ENCODE assay signal across 8 cellular contexts in the genomic region with DNA sequence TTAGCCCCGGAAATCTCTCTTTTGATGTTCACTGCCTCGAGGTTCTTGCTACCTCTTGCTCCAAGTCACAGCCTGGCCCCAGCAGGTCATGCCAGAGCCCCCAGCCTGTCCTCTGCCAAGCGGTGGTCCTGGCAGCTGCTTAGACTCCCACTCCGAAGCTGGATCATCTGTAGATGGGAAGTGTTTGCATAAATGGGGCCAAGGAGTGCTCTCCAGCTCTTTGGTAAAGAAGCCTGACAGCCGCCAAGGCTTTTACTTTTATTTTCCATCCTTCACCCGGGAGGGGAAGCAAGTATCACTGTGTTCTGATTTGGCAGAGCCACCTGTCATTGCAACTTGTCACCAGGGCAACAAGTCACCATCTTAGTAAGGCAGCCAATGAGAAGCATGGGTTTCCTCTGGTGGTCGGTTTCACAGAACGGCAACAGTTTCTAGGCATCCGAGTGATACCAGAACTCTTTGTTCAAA. TPM values are rescaled to one million over a fixed set of nuclear protein-coding genes. Genes with fewer than 3 reads are reported as not detected.
DNase-seq lines count a peak whose midpoint lies in the region; ATAC-seq lines count a peak whose summit lies in the region.

No MANE protein-coding gene starts in this region.

- no peaks in the 10 kb centered on the region for H3K9me3 Mint-ChIP-seq in activated T-helper 2 cell treated with anti-CD3 and anti-CD28 coated beads, Interferon-gamma antibody, Interleukin-2, Interleukin-4, amounts not matched to agents 10 μg/mL and 5 μg/mL and 100 μg/mL, durations not matched to agents 14 hours and 24 hours and 36 hours

- peaks cover 14% of the 10 kb centered on the region for H3K4me1 Mint-ChIP-seq in activated T-helper 2 cell treated with anti-CD3 and anti-CD28 coated beads, Interferon-gamma antibody, Interleukin-2, Interleukin-4, amounts not matched to agents 10 μg/mL and 5 μg/mL and 100 μg/mL, durations not matched to agents 14 hours and 24 hours and 36 hours (ENCODE audit: low read depth)

- ATAC-seq in HG03575 (IDR thresholded peaks at IDR 0.05; ENCODE audit: extremely low read depth, insufficient number of reproducible peaks, low FRiP score, unreplicated experiment) (peak; percentile 53), HG03469 (IDR thresholded peaks at IDR 0.05; ENCODE audit: unreplicated experiment) (no peak), HG03108 (IDR thresholded peaks at IDR 0.05; ENCODE audit: unreplicated experiment) (no peak)

- H3K27me3 Mint-ChIP-seq in activated T-helper 2 cell treated with anti-CD3 and anti-CD28 coated beads, Interferon-gamma antibody, Interleukin-2, Interleukin-4, amounts not matched to agents 10 μg/mL and 5 μg/mL and 100 μg/mL, durations not matched to agents 14 hours and 24 hours and 36 hours (ENCODE audit: low read depth) = peaks cover 3% of the 10 kb centered on the region

- H3K27ac Mint-ChIP-seq in activated T-helper 2 cell treated with anti-CD3 and anti-CD28 coated beads, Interferon-gamma antibody, Interleukin-2, Interleukin-4, amounts not matched to agents 10 μg/mL and 5 μg/mL and 100 μg/mL, durations not matched to agents 14 hours and 24 hours and 36 hours = peak overlapping the region; percentile 22

- DNase-seq in stimulated activated CD4-positive, alpha-beta T cell treated with anti-CD3 and anti-CD28 coated beads, Interleukin-12 subunit alpha, Interleukin-12 subunit beta, amount 100 ng/mL, for 48 hours (ENCODE audit: low read depth in 2 of 3, low spot score in 1 of 3) = peak in 2 of 3 donors; percentile 32 to 36
- DNase-seq in stimulated activated CD4-positive, alpha-beta T cell treated with anti-CD3 and anti-CD28 coated beads, Interleukin-4, amount 100 ng/mL, for 1 hour = no peak
- DNase-seq in activated T-helper 2 cell treated with anti-CD3 and anti-CD28 coated beads, Interferon-gamma antibody, Interleukin-2, Interleukin-4, amounts not matched to agents 10 μg/mL and 5 μg/mL and 100 μg/mL, durations not matched to agents 14 hours and 24 hours and 36 hours (ENCODE audit: low spot score) = peak; percentile 37
- DNase-seq in stimulated activated CD4-positive, alpha-beta T cell treated with anti-CD3 and anti-CD28 coated beads, Interleukin-2, amount 100 ng/mL, for 4 hours (ENCODE audit: low read depth) = peak; percentile 32
- DNase-seq in NCI-H128 (lab: John Stamatoyannopoulos, UW; ENCODE audit: unreplicated experiment) = no peak

- no peaks in the 10 kb centered on the region for H3K36me3 Mint-ChIP-seq in activated T-helper 2 cell treated with anti-CD3 and anti-CD28 coated beads, Interferon-gamma antibody, Interleukin-2, Interleukin-4, amounts not matched to agents 10 μg/mL and 5 μg/mL and 100 μg/mL, durations not matched to agents 14 hours and 24 hours and 36 hours (ENCODE audit: low read depth)

- peak overlapping the region; percentile 45 for H3K4me3 Mint-ChIP-seq in activated T-helper 2 cell treated with anti-CD3 and anti-CD28 coated beads, Interferon-gamma antibody, Interleukin-2, Interleukin-4, amounts not matched to agents 10 μg/mL and 5 μg/mL and 100 μg/mL, durations not matched to agents 14 hours and 24 hours and 36 hours (ENCODE audit: low read depth)

- intact Hi-C loops in activated T-helper 2 cell treated with anti-CD3 and anti-CD28 coated beads, Interferon-gamma antibody, Interleukin-2, Interleukin-4, amounts not matched to agents 10 μg/mL and 5 μg/mL and 100 μg/mL, durations not matched to agents 14 hours and 24 hours and 36 hours (cut with micrococcal nuclease) = no loop called here

RNA-seq across cellular contexts. Expression of a gene that starts 10.6 kb away (rescaled TPM):
- total RNA-seq in activated T-helper 2 cell treated with anti-CD3 and anti-CD28 coated beads, Interferon-gamma antibody, Interleukin-2, Interleukin-4, amounts not matched to agents 10 μg/mL and 5 μg/mL and 100 μg/mL, durations not matched to agents 14 hours and 24 hours and 36 hours = not detected in 2 replicates

RNA-seq across cellular contexts. Expression of a gene that starts 18.6 kb away (rescaled TPM):
- not detected in 2 replicates for total RNA-seq in activated T-helper 2 cell treated with anti-CD3 and anti-CD28 coated beads, Interferon-gamma antibody, Interleukin-2, Interleukin-4, amounts not matched to agents 10 μg/mL and 5 μg/mL and 100 μg/mL, durations not matched to agents 14 hours and 24 hours and 36 hours

RNA-seq across cellular contexts. Expression of a gene that starts 21.3 kb away (rescaled TPM):
- 96.3 and 104 TPM in 2 replicates for total RNA-seq in activated T-helper 2 cell treated with anti-CD3 and anti-CD28 coated beads, Interferon-gamma antibody, Interleukin-2, Interleukin-4, amounts not matched to agents 10 μg/mL and 5 μg/mL and 100 μg/mL, durations not matched to agents 14 hours and 24 hours and 36 hours

RNA-seq across cellular contexts. Expression of a gene that starts 22.4 kb away (rescaled TPM):
- 88.9 and 92.4 TPM in 2 replicates for total RNA-seq in activated T-helper 2 cell treated with anti-CD3 and anti-CD28 coated beads, Interferon-gamma antibody, Interleukin-2, Interleukin-4, amounts not matched to agents 10 μg/mL and 5 μg/mL and 100 μg/mL, durations not matched to agents 14 hours and 24 hours and 36 hours

RNA-seq across cellular contexts. Expression of a gene that starts 24.7 kb away (rescaled TPM):
- 1.2 and 1.6 TPM in 2 replicates for total RNA-seq in activated T-helper 2 cell treated with anti-CD3 and anti-CD28 coated beads, Interferon-gamma antibody, Interleukin-2, Interleukin-4, amounts not matched to agents 10 μg/mL and 5 μg/mL and 100 μg/mL, durations not matched to agents 14 hours and 24 hours and 36 hours

Comparison
In these comparisons a context has a peak if more than half of its experiments do, and no peak if none do; other contexts are left out.
1. DNase-seq: peak in stimulated activated CD4-positive, alpha-beta T cell treated with anti-CD3 and anti-CD28 coated beads, Interleukin-12 subunit alpha, Interleukin-12 subunit beta, amount 100 ng/mL, for 48 hours (2 of 3), activated T-helper 2 cell treated with anti-CD3 and anti-CD28 coated beads, Interferon-gamma antibody, Interleukin-2, Interleukin-4, amounts not matched to agents 10 μg/mL and 5 μg/mL and 100 μg/mL, durations not matched to agents 14 hours and 24 hours and 36 hours (single experiment) and stimulated activated CD4-positive, alpha-beta T cell treated with anti-CD3 and anti-CD28 coated beads, Interleukin-2, amount 100 ng/mL, for 4 hours (single experiment); none in stimulated activated CD4-positive, alpha-beta T cell treated with anti-CD3 and anti-CD28 coated beads, Interleukin-4, amount 100 ng/mL, for 1 hour (single experiment) and NCI-H128 (single experiment).